ENCODE assay signal across 8 cellular contexts in genomic region chr4:139015948-139016451, GRCh38. TPM values are rescaled to one million over a fixed set of nuclear protein-coding genes. Genes with fewer than 3 reads are reported as not detected.
A peak's percentile ranks its signal among the peaks of the same experiment; 100 is the strongest.
DNase-seq lines count a peak whose midpoint lies in the region; ATAC-seq and TF ChIP-seq lines count a peak whose summit lies in the region.

No MANE protein-coding gene starts in this region.

- H3K36me3 Mint-ChIP-seq in activated CD8-positive, alpha-beta T cell treated with anti-CD3 and anti-CD28 coated beads, Interleukin-2, amount 10 ng/mL, durations not matched to agents 7 days and 5 days (ENCODE audit: low read depth) = peaks cover 18% of the 10 kb centered on the region
- no peaks in the 10 kb centered on the region for H3K36me3 Mint-ChIP-seq in natural killer cell treated with Interleukin-12 subunit alpha and Interleukin-12 subunit beta and Interleukin-15 and Interleukin-18, amount 100 ng/mL, for 72 hours

- H3K27ac ChIP-seq in esophagus muscularis mucosa (replicated peaks in 1 of 4) (peak overlapping the region; percentile 90 to 95 (median 90)), tibial artery (peak overlapping the region; percentile 84 to 87)

- H3K4me1 ChIP-seq in esophagus muscularis mucosa (peaks cover 19 to 38% (median 31%) of the 10 kb centered on the region in 4 donors), tibial artery (peaks cover 0 to 20% (median 8%) of the 10 kb centered on the region in 4 donors)

- TF ChIP-seq POLR2A in esophagus muscularis mucosa (IDR thresholded peaks at IDR 0.05; ENCODE audit: low read depth) = no peak

- H3K27ac Mint-ChIP-seq in activated CD8-positive, alpha-beta T cell treated with anti-CD3 and anti-CD28 coated beads, Interleukin-2, amount 10 ng/mL, durations not matched to agents 7 days and 5 days = peak overlapping the region; percentile 88
- H3K27ac Mint-ChIP-seq in natural killer cell treated with Interleukin-12 subunit alpha and Interleukin-12 subunit beta and Interleukin-15 and Interleukin-18, amount 100 ng/mL, for 72 hours = peak overlapping the region; percentile 74 to 81

- H3K27me3 Mint-ChIP-seq in activated CD8-positive, alpha-beta T cell treated with anti-CD3 and anti-CD28 coated beads, Interleukin-2, amount 10 ng/mL, durations not matched to agents 7 days and 5 days (ENCODE audit: low read depth) = no peaks in the 10 kb centered on the region
- no peaks in the 10 kb centered on the region for H3K27me3 Mint-ChIP-seq in natural killer cell treated with Interleukin-12 subunit alpha and Interleukin-12 subunit beta and Interleukin-15 and Interleukin-18, amount 100 ng/mL, for 72 hours

- H3K9me3 ChIP-seq in esophagus muscularis mucosa = no peaks in the 10 kb centered on the region
- no peaks in the 10 kb centered on the region for H3K9me3 ChIP-seq in tibial artery

- H3K4me3 ChIP-seq in esophagus muscularis mucosa = peak overlapping the region; percentile 71 to 90 (median 83)
- H3K4me3 ChIP-seq in tibial artery = peak overlapping the region; percentile 64 to 79

- DNase-seq in LoVo (ENCODE audit: low spot score) (peak; percentile 24), esophagus muscularis mucosa (ENCODE audit: extremely low spot score) (no peak), tibial artery (peak in 1 of 2 donors; percentile 31), epidermal melanocyte (ENCODE audit: insufficient read length, low spot score) (no peak)
- DNase-seq in activated CD8-positive, alpha-beta T cell treated with anti-CD3 and anti-CD28 coated beads, Interleukin-2, amount 10 ng/mL, durations not matched to agents 7 days and 5 days = peak; percentile 61
- no peak for DNase-seq in natural killer cell treated with Interleukin-12 subunit alpha and Interleukin-12 subunit beta and Interleukin-15 and Interleukin-18, amount 100 ng/mL, for 72 hours (ENCODE audit: low spot score)

- H3K4me1 Mint-ChIP-seq in activated CD8-positive, alpha-beta T cell treated with anti-CD3 and anti-CD28 coated beads, Interleukin-2, amount 10 ng/mL, durations not matched to agents 7 days and 5 days (ENCODE audit: low read depth) = peaks cover 39% of the 10 kb centered on the region
- H3K4me1 Mint-ChIP-seq in natural killer cell treated with Interleukin-12 subunit alpha and Interleukin-12 subunit beta and Interleukin-15 and Interleukin-18, amount 100 ng/mL, for 72 hours (ENCODE audit: low read depth in 2 of 2) = peaks cover 19 to 23% of the 10 kb centered on the region in 2 donors

- intact Hi-C loops in esophagus muscularis mucosa (cut with DNase I) = loop anchor here (5.0 kb wide), 1 partner anchor 286 kb away; the partner anchor contains the start of genes NAA15 and NDUFC1
- intact Hi-C loops in tibial artery (cut with DNase I; ENCODE audit: low total_unique reads) = loop anchor here (10.0 kb wide), 1 partner anchor 159 kb away; the partner anchor contains the start of gene ELF2

- peak; percentile 43 for ATAC-seq in GM21737 (IDR thresholded peaks at IDR 0.05; ENCODE audit: unreplicated experiment)
- peak; percentile 42 for ATAC-seq in activated CD8-positive, alpha-beta T cell treated with anti-CD3 and anti-CD28 coated beads, Interleukin-2, amount 10 ng/mL, durations not matched to agents 7 days and 5 days
- peak in 1 of 2 donors; percentile 47 for ATAC-seq in natural killer cell treated with Interleukin-12 subunit alpha and Interleukin-12 subunit beta and Interleukin-15 and Interleukin-18, amount 100 ng/mL, for 72 hours

- H3K9me3 Mint-ChIP-seq in activated CD8-positive, alpha-beta T cell treated with anti-CD3 and anti-CD28 coated beads, Interleukin-2, amount 10 ng/mL, durations not matched to agents 7 days and 5 days (ENCODE audit: insufficient read depth) = no peaks in the 10 kb centered on the region
- no peaks in the 10 kb centered on the region for H3K9me3 Mint-ChIP-seq in natural killer cell treated with Interleukin-12 subunit alpha and Interleukin-12 subunit beta and Interleukin-15 and Interleukin-18, amount 100 ng/mL, for 72 hours

- H3K4me3 Mint-ChIP-seq in activated CD8-positive, alpha-beta T cell treated with anti-CD3 and anti-CD28 coated beads, Interleukin-2, amount 10 ng/mL, durations not matched to agents 7 days and 5 days = peak overlapping the region; percentile 93
- peak overlapping the region; percentile 85 for H3K4me3 Mint-ChIP-seq in natural killer cell treated with Interleukin-12 subunit alpha and Interleukin-12 subunit beta and Interleukin-15 and Interleukin-18, amount 100 ng/mL, for 72 hours

- TF ChIP-seq CTCF in GM12874 (IDR thresholded peaks at IDR 0.05; ENCODE audit: insufficient read depth, low read depth, low read length) (peak; percentile 13; the same call in 1 of the 2 replicates), esophagus muscularis mucosa (IDR thresholded peaks at IDR 0.05) (peak in 1 of 3 experiments; percentile 5), tibial artery (IDR thresholded peaks at IDR 0.05) (no peak)

- POLR2A ChIA-PET in activated CD8-positive, alpha-beta T cell treated with anti-CD3 and anti-CD28 coated beads, Interleukin-2, amount 10 ng/mL, durations not matched to agents 7 days and 5 days (lab: Charles Lee) = interaction anchor here (0.8 to 3.3 kb wide), 2 partner anchors 9 to 67 kb away, joined by 4 to 24 read pairs; no protein-coding TSS in a partner anchor

- TF ChIP-seq EP300 in esophagus muscularis mucosa (IDR thresholded peaks at IDR 0.05) = no peak

- CTCF ChIA-PET in activated CD8-positive, alpha-beta T cell treated with anti-CD3 and anti-CD28 coated beads, Interleukin-2, amount 10 ng/mL, durations not matched to agents 7 days and 5 days (lab: Charles Lee) = interaction anchor here (0.9 to 1.4 kb wide), 3 partner anchors 11 to 280 kb away, joined by 3 to 12 read pairs (median 4); no protein-coding TSS in a partner anchor

- H3K36me3 ChIP-seq in esophagus muscularis mucosa (no peaks in the 10 kb centered on the region), tibial artery (no peaks in the 10 kb centered on the region)

- WGBS in esophagus muscularis mucosa = 0% methylated on average over 16 of the region's 54 CpGs

- H3K27me3 ChIP-seq in esophagus muscularis mucosa (no peaks in the 10 kb centered on the region), tibial artery (no peaks in the 10 kb centered on the region)

RNA-seq across cellular contexts. Expression of gene NOCT, which starts 0.4 kb away (rescaled TPM):
- total RNA-seq in activated CD8-positive, alpha-beta T cell treated with anti-CD3 and anti-CD28 coated beads, Interleukin-2, amount 10 ng/mL, durations not matched to agents 7 days and 5 days = 1 to 10 TPM; 8.6 to 9.3 TPM
- total RNA-seq in esophagus muscularis mucosa = 1 to 10 TPM; 1.7 to 7.0 (median 2.1) TPM
- total RNA-seq in natural killer cell treated with Interleukin-12 subunit alpha and Interleukin-12 subunit beta and Interleukin-15 and Interleukin-18, amount 100 ng/mL, for 72 hours = 10 to 100 TPM in 1 of 2 donors, 1 to 10 TPM in 1; 9.9 to 19.7 TPM

Comparison
In these comparisons a context has a peak if more than half of its experiments do, and no peak if none do; other contexts are left out.
1. DNase-seq: peak in LoVo (single experiment) and activated CD8-positive, alpha-beta T cell treated with anti-CD3 and anti-CD28 coated beads, Interleukin-2, amount 10 ng/mL, durations not matched to agents 7 days and 5 days (single experiment); none in esophagus muscularis mucosa (single experiment), natural killer cell treated with Interleukin-12 subunit alpha and Interleukin-12 subunit beta and Interleukin-15 and Interleukin-18, amount 100 ng/mL, for 72 hours (single experiment) and epidermal melanocyte (single experiment).